Comparison of ENCODE assay signal across 1 cellular context in the genomic region with DNA sequence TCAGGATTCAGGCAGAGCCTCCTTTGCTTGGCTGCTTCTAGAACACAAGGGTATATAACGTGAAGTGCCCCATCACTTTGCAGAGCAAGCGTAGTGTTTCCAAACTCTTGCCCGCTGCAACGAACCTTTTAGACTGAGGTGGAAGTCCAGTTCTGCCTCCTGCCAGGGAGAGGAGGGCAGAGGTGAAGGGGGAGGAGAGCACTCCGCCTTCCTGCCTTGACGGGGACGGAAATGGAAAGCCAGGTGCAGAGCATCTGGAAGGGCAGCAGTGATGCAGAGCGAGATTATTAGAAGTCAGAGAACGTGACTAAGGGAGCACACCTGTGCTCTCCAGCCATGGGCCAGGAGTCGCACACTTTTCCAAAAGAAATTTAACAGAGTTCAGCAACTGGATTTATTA.
TF ChIP-seq lines count a peak whose summit lies in the region.

No MANE protein-coding gene starts in this region.

TF ChIP-seq in HepG2, 621 proteins besides CTCF, POLR2A, EP300 and RAD21 (continued from another document and continues in another):
- TF ChIP-seq, protein P1, sequence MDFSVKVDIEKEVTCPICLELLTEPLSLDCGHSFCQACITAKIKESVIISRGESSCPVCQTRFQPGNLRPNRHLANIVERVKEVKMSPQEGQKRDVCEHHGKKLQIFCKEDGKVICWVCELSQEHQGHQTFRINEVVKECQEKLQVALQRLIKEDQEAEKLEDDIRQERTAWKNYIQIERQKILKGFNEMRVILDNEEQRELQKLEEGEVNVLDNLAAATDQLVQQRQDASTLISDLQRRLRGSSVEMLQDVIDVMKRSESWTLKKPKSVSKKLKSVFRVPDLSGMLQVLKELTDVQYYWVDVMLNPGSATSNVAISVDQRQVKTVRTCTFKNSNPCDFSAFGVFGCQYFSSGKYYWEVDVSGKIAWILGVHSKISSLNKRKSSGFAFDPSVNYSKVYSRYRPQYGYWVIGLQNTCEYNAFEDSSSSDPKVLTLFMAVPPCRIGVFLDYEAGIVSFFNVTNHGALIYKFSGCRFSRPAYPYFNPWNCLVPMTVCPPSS (IDR thresholded peaks at IDR 0.05): no peak
- TF ChIP-seq, protein P2, sequence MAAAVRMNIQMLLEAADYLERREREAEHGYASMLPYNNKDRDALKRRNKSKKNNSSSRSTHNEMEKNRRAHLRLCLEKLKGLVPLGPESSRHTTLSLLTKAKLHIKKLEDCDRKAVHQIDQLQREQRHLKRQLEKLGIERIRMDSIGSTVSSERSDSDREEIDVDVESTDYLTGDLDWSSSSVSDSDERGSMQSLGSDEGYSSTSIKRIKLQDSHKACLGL (CRISPR knock-in tag; IDR thresholded peaks at IDR 0.05): no peak
- TF ChIP-seq ZSCAN25 (CRISPR knock-in tag; IDR thresholded peaks at IDR 0.05): peak; percentile 98
- TF ChIP-seq PPARG (CRISPR knock-in tag; conservative IDR thresholded peaks at IDR 0.05): peak; percentile 95
- no peak for TF ChIP-seq EED (CRISPR knock-in tag; IDR thresholded peaks at IDR 0.05)
- TF ChIP-seq, protein P3, sequence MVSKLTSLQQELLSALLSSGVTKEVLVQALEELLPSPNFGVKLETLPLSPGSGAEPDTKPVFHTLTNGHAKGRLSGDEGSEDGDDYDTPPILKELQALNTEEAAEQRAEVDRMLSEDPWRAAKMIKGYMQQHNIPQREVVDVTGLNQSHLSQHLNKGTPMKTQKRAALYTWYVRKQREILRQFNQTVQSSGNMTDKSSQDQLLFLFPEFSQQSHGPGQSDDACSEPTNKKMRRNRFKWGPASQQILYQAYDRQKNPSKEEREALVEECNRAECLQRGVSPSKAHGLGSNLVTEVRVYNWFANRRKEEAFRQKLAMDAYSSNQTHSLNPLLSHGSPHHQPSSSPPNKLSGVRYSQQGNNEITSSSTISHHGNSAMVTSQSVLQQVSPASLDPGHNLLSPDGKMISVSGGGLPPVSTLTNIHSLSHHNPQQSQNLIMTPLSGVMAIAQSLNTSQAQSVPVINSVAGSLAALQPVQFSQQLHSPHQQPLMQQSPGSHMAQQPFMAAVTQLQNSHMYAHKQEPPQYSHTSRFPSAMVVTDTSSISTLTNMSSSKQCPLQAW (CRISPR knock-in tag; IDR thresholded peaks at IDR 0.05): peak; percentile 68
- TF ChIP-seq RAD51 (IDR thresholded peaks at IDR 0.05; ENCODE audit: borderline replicate concordance): no peak
- no peak for TF ChIP-seq SCMH1 (CRISPR knock-in tag; IDR thresholded peaks at IDR 0.05; ENCODE audit: borderline replicate concordance)
- TF ChIP-seq, protein P4, sequence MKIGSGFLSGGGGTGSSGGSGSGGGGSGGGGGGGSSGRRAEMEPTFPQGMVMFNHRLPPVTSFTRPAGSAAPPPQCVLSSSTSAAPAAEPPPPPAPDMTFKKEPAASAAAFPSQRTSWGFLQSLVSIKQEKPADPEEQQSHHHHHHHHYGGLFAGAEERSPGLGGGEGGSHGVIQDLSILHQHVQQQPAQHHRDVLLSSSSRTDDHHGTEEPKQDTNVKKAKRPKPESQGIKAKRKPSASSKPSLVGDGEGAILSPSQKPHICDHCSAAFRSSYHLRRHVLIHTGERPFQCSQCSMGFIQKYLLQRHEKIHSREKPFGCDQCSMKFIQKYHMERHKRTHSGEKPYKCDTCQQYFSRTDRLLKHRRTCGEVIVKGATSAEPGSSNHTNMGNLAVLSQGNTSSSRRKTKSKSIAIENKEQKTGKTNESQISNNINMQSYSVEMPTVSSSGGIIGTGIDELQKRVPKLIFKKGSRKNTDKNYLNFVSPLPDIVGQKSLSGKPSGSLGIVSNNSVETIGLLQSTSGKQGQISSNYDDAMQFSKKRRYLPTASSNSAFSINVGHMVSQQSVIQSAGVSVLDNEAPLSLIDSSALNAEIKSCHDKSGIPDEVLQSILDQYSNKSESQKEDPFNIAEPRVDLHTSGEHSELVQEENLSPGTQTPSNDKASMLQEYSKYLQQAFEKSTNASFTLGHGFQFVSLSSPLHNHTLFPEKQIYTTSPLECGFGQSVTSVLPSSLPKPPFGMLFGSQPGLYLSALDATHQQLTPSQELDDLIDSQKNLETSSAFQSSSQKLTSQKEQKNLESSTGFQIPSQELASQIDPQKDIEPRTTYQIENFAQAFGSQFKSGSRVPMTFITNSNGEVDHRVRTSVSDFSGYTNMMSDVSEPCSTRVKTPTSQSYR (CRISPR knock-in tag; IDR thresholded peaks at IDR 0.05; ENCODE audit: borderline replicate concordance): peak; percentile 49; the same call in 1 of the 2 replicates
- peak; percentile 64; the same call in 1 of the 2 replicates for TF ChIP-seq ZNF761 (CRISPR knock-in tag; conservative IDR thresholded peaks at IDR 0.05)
- TF ChIP-seq, protein P5, sequence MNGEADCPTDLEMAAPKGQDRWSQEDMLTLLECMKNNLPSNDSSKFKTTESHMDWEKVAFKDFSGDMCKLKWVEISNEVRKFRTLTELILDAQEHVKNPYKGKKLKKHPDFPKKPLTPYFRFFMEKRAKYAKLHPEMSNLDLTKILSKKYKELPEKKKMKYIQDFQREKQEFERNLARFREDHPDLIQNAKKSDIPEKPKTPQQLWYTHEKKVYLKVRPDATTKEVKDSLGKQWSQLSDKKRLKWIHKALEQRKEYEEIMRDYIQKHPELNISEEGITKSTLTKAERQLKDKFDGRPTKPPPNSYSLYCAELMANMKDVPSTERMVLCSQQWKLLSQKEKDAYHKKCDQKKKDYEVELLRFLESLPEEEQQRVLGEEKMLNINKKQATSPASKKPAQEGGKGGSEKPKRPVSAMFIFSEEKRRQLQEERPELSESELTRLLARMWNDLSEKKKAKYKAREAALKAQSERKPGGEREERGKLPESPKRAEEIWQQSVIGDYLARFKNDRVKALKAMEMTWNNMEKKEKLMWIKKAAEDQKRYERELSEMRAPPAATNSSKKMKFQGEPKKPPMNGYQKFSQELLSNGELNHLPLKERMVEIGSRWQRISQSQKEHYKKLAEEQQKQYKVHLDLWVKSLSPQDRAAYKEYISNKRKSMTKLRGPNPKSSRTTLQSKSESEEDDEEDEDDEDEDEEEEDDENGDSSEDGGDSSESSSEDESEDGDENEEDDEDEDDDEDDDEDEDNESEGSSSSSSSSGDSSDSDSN (CRISPR knock-in tag; IDR thresholded peaks at IDR 0.05): peak; percentile 41; the same call in 1 of the 2 replicates
- TF ChIP-seq ZNF776 (CRISPR knock-in tag; IDR thresholded peaks at IDR 0.05): no peak
- TF ChIP-seq, protein P6, sequence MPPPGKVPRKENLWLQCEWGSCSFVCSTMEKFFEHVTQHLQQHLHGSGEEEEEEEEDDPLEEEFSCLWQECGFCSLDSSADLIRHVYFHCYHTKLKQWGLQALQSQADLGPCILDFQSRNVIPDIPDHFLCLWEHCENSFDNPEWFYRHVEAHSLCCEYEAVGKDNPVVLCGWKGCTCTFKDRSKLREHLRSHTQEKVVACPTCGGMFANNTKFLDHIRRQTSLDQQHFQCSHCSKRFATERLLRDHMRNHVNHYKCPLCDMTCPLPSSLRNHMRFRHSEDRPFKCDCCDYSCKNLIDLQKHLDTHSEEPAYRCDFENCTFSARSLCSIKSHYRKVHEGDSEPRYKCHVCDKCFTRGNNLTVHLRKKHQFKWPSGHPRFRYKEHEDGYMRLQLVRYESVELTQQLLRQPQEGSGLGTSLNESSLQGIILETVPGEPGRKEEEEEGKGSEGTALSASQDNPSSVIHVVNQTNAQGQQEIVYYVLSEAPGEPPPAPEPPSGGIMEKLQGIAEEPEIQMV (CRISPR knock-in tag; IDR thresholded peaks at IDR 0.05; ENCODE audit: low read depth): peak; percentile 31; the same call in 1 of the 2 replicates
- TF ChIP-seq, protein P7, sequence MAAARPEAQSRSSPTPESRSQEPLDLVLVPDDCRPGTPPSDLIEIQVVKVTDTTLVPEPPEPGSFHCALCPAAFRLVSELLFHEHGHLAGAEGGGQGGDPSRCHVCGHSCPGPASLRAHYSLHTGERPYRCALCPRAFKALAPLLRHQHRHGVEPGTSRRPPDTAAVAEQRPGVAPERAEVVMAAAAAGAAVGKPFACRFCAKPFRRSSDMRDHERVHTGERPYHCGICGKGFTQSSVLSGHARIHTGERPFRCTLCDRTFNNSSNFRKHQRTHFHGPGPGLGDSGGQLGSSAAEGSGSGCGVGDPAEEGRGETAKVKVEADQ (CRISPR knock-in tag; IDR thresholded peaks at IDR 0.05; ENCODE audit: borderline replicate concordance): no peak
- TF ChIP-seq LCORL (IDR thresholded peaks at IDR 0.05): no peak
- peak; percentile 78 for TF ChIP-seq LCORL (CRISPR knock-in tag; IDR thresholded peaks at IDR 0.05)
- TF ChIP-seq, protein P8, sequence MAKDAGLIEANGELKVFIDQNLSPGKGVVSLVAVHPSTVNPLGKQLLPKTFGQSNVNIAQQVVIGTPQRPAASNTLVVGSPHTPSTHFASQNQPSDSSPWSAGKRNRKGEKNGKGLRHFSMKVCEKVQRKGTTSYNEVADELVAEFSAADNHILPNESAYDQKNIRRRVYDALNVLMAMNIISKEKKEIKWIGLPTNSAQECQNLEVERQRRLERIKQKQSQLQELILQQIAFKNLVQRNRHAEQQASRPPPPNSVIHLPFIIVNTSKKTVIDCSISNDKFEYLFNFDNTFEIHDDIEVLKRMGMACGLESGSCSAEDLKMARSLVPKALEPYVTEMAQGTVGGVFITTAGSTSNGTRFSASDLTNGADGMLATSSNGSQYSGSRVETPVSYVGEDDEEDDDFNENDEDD (CRISPR knock-in tag; IDR thresholded peaks at IDR 0.05; ENCODE audit: borderline replicate concordance): peak; percentile 28; the same call in 1 of the 2 replicates
- no peak for TF ChIP-seq ZFP36 (IDR thresholded peaks at IDR 0.05; ENCODE audit: borderline replicate concordance, low read depth, low read length, partially characterized antibody)
- TF ChIP-seq SPEN (CRISPR knock-in tag; IDR thresholded peaks at IDR 0.05; ENCODE audit: low read depth): 0 out of 2 replicates have a peak, but pooled peaks have one; percentile 44
- peak; percentile 56; the same call in 1 of the 2 replicates for TF ChIP-seq NCOR1 (IDR thresholded peaks at IDR 0.05; ENCODE audit: borderline replicate concordance, low read length)
- peak; percentile 80; the same call in 1 of the 2 replicates for TF ChIP-seq RCOR2 (CRISPR knock-in tag; IDR thresholded peaks at IDR 0.05)
- TF ChIP-seq STAT5B (CRISPR knock-in tag; IDR thresholded peaks at IDR 0.05): no peak
- TF ChIP-seq ZBTB20 (CRISPR knock-in tag; IDR thresholded peaks at IDR 0.05; ENCODE audit: borderline replicate concordance, low read depth): no peak
- no peak for TF ChIP-seq NONO (IDR thresholded peaks at IDR 0.05)
- TF ChIP-seq NONO (CRISPR knock-in tag; conservative IDR thresholded peaks at IDR 0.05): peak; percentile 48; the same call in 1 of the 2 replicates
- no peak for TF ChIP-seq ZNF781 (CRISPR knock-in tag; IDR thresholded peaks at IDR 0.05; ENCODE audit: borderline replicate concordance, not compliant biosample characterization)
- TF ChIP-seq MED13 (CRISPR knock-in tag; IDR thresholded peaks at IDR 0.05): no peak
- TF ChIP-seq KLF9 (CRISPR knock-in tag; IDR thresholded peaks at IDR 0.05; ENCODE audit: low read depth): no peak
- TF ChIP-seq, protein P9, sequence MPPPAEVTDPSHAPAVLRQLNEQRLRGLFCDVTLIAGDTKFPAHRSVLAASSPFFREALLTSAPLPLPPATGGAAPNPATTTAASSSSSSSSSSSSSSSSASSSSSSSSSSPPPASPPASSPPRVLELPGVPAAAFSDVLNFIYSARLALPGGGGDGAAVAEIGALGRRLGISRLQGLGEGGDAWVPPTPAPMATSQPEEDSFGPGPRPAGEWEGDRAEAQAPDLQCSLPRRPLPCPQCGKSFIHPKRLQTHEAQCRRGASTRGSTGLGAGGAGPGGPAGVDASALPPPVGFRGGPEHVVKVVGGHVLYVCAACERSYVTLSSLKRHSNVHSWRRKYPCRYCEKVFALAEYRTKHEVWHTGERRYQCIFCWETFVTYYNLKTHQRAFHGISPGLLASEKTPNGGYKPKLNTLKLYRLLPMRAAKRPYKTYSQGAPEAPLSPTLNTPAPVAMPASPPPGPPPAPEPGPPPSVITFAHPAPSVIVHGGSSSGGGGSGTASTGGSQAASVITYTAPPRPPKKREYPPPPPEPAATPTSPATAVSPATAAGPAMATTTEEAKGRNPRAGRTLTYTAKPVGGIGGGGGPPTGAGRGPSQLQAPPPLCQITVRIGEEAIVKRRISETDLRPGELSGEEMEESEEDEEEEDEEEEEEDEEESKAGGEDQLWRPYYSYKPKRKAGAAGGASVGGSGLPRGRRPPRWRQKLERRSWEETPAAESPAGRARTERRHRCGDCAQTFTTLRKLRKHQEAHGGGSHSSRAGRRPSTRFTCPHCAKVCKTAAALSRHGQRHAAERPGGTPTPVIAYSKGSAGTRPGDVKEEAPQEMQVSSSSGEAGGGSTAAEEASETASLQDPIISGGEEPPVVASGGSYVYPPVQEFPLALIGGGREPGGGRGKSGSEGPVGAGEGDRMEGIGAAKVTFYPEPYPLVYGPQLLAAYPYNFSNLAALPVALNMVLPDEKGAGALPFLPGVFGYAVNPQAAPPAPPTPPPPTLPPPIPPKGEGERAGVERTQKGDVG (CRISPR knock-in tag; IDR thresholded peaks at IDR 0.05; ENCODE audit: borderline replicate concordance): peak; percentile 95; the same call in 1 of the 2 replicates
- TF ChIP-seq, protein P10, sequence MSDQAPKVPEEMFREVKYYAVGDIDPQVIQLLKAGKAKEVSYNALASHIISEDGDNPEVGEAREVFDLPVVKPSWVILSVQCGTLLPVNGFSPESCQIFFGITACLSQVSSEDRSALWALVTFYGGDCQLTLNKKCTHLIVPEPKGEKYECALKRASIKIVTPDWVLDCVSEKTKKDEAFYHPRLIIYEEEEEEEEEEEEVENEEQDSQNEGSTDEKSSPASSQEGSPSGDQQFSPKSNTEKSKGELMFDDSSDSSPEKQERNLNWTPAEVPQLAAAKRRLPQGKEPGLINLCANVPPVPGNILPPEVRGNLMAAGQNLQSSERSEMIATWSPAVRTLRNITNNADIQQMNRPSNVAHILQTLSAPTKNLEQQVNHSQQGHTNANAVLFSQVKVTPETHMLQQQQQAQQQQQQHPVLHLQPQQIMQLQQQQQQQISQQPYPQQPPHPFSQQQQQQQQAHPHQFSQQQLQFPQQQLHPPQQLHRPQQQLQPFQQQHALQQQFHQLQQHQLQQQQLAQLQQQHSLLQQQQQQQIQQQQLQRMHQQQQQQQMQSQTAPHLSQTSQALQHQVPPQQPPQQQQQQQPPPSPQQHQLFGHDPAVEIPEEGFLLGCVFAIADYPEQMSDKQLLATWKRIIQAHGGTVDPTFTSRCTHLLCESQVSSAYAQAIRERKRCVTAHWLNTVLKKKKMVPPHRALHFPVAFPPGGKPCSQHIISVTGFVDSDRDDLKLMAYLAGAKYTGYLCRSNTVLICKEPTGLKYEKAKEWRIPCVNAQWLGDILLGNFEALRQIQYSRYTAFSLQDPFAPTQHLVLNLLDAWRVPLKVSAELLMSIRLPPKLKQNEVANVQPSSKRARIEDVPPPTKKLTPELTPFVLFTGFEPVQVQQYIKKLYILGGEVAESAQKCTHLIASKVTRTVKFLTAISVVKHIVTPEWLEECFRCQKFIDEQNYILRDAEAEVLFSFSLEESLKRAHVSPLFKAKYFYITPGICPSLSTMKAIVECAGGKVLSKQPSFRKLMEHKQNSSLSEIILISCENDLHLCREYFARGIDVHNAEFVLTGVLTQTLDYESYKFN (CRISPR knock-in tag; conservative IDR thresholded peaks at IDR 0.05): peak; percentile 77
- TF ChIP-seq ZNF441 (CRISPR knock-in tag; IDR thresholded peaks at IDR 0.05; ENCODE audit: borderline replicate concordance): 0 out of 2 replicates have a peak, but pooled peaks have one; percentile 38
- TF ChIP-seq ZNF350 (CRISPR knock-in tag; IDR thresholded peaks at IDR 0.05; ENCODE audit: borderline replicate concordance, low read depth): no peak
- TF ChIP-seq RARA (CRISPR knock-in tag; IDR thresholded peaks at IDR 0.05): peak; percentile 58; the same call in 1 of the 2 replicates
- peak; percentile 50; the same call in 1 of the 2 replicates for TF ChIP-seq KDM5B (CRISPR knock-in tag; IDR thresholded peaks at IDR 0.05; ENCODE audit: borderline replicate concordance)
- no peak for TF ChIP-seq TBX3 (IDR thresholded peaks at IDR 0.05; ENCODE audit: borderline replicate concordance)
- TF ChIP-seq ZNF619 (CRISPR knock-in tag; IDR thresholded peaks at IDR 0.05): 0 out of 2 replicates have a peak, but pooled peaks have one; percentile 54
- TF ChIP-seq FLYWCH1 (CRISPR knock-in tag; IDR thresholded peaks at IDR 0.05): no peak
